In genomic region chr6:25963426-25964123, GRCh38 we compare ENCODE assay signal across 8 cellular contexts.
DNase-seq lines count a peak whose midpoint lies in the region; ATAC-seq lines count a peak whose summit lies in the region.

No MANE protein-coding gene starts in this region.

- H3K9ac ChIP-seq in mucosa of stomach (ENCODE audit: low read length) = peak overlapping the region; percentile 49

- peaks cover 9% of the 10 kb centered on the region for H3K4me1 ChIP-seq in mucosa of stomach (ENCODE audit: control insufficient read depth, insufficient read depth, low read length)

- no peaks in the 10 kb centered on the region for H3K9me3 ChIP-seq in mucosa of stomach (ENCODE audit: control insufficient read depth, low read length)

- H3K27me3 ChIP-seq in mucosa of stomach (ENCODE audit: control insufficient read depth, insufficient read depth, low read length) = no peaks in the 10 kb centered on the region

- no peaks in the 10 kb centered on the region for H3K36me3 ChIP-seq in mucosa of stomach (ENCODE audit: control insufficient read depth, insufficient read depth, low read length)

- DNase-seq in NCI-H526 (lab: John Stamatoyannopoulos, UW) (peak; percentile 48 to 54), ecto neural progenitor cell (ENCODE audit: low spot score) (peak; percentile 10), NCI-H2171 (lab: John Stamatoyannopoulos, UW) (no peak), NCI-H2171 treated with DMSO at 0.1 percent for 48 hours (lab: John Stamatoyannopoulos, UW) (no peak), T-helper 9 cell (no peak)

- H3K4me3 ChIP-seq in GM08714 (ENCODE audit: low read length) = peak overlapping the region; percentile 88
- peak overlapping the region; percentile 38 for H3K4me3 ChIP-seq in mucosa of stomach (ENCODE audit: low read length)

- ATAC-seq in HG03139 (IDR thresholded peaks at IDR 0.05; ENCODE audit: unreplicated experiment) = no peak

Comparison
In these comparisons a context has a peak if more than half of its experiments do, and no peak if none do; other contexts are left out.
1. DNase-seq: peak in NCI-H526 (2 of 2) and ecto neural progenitor cell (single experiment); none in NCI-H2171 (single experiment), NCI-H2171 treated with DMSO at 0.1 percent for 48 hours (single experiment) and T-helper 9 cell (single experiment).